Comparison of ENCODE assay signal across 8 cellular contexts in the genomic region with DNA sequence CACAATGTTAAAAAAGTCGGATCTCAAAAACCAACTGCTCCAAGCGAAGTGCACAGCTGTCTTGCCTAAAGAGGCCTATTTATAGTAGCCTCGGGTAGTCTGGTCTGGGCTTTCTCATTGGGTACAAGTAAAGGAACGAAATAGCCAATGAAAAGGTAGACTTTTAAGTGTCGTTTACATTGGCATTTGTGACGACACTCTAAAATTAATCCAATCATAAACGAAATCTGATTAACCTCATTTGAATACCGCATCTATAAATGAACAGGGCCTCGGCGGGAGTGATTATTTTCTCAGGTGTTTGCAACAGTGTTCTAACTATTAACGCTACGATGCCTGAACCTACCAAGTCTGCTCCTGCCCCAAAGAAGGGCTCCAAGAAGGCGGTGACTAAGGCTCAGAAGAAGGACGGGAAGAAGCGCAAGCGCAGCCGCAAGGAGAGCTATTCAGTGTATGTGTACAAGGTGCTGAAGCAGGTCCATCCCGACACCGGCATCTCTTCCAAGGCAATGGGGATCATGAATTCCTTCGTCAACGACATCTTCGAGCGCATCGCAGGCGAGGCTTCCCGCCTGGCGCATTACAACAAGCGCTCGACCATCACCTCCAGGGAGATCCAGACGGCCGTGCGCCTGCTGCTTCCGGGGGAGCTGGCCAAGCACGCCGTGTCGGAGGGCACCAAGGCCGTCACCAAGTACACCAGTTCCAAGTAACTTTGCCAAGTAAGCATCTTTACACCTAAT.
DNase-seq lines count a peak whose midpoint lies in the region; ATAC-seq and TF ChIP-seq lines count a peak whose summit lies in the region.

No MANE protein-coding gene starts in this region.

- H2AFZ ChIP-seq in Karpas-422 (ENCODE audit: low read length), result no peak overlapping the region

- DNase-seq in DMS79 treated with DMSO at 0.1 percent for 48 hours (lab: John Stamatoyannopoulos, UW) (peak; percentile 93), Karpas-422 (peak; percentile 97), RKO (ENCODE audit: low spot score) (peak; percentile 100), fibroblast of mammary gland (ENCODE audit: low read depth) (peak; percentile 98)
- DNase-seq in activated T-helper 2 cell treated with anti-CD3 and anti-CD28 coated beads, Interferon-gamma antibody, Interleukin-2, Interleukin-4, amounts not matched to agents 10 μg/mL and 5 μg/mL and 100 μg/mL, durations not matched to agents 14 hours and 24 hours and 36 hours (ENCODE audit: low spot score), result peak; percentile 90
- DNase-seq in naive thymus-derived CD4-positive, alpha-beta T cell, result peak; percentile 64 to 97 (median 94)
- DNase-seq in stimulated activated naive B cell treated with anti-CD40 and anti-IgM and Interleukin-4, amounts not matched to agents 10 μg/mL and 1 μg/mL and 100 μg/mL, for 72 hours, result peak; percentile 91

- CTCF ChIA-PET in naive thymus-derived CD4-positive, alpha-beta T cell (lab: Charles Lee), result interaction anchor here (0.5 to 5.7 kb wide), 18 partner anchors 13 to 132 kb away, joined by 3 to 70 read pairs (median 4); a partner anchor contains a TSS

- peak overlapping the region; percentile 83 for H3K9ac ChIP-seq in Karpas-422 (ENCODE audit: low read length)

- intact Hi-C loops in activated T-helper 2 cell treated with anti-CD3 and anti-CD28 coated beads, Interferon-gamma antibody, Interleukin-2, Interleukin-4, amounts not matched to agents 10 μg/mL and 5 μg/mL and 100 μg/mL, durations not matched to agents 14 hours and 24 hours and 36 hours (cut with micrococcal nuclease), result loop anchor here (1.0 to 5.0 kb wide), 11 partner anchors 13 to 1735 kb away; a partner anchor contains a TSS
- intact Hi-C loops in naive thymus-derived CD4-positive, alpha-beta T cell (cut with micrococcal nuclease), result loop anchor here (1.0 to 10.0 kb wide), 29 partner anchors 13 to 1977 kb away; a partner anchor contains a TSS

- no peaks in the 10 kb centered on the region for H3K27me3 ChIP-seq in Karpas-422 (ENCODE audit: low read length)
- no peaks in the 10 kb centered on the region for H3K27me3 ChIP-seq in naive thymus-derived CD4-positive, alpha-beta T cell (ENCODE audit: control insufficient read depth in 2 of 2, insufficient read depth in 2 of 2, low read length in 2 of 2)

- no peaks in the 10 kb centered on the region for H4K20me1 ChIP-seq in Karpas-422 (ENCODE audit: insufficient read depth, low read depth, low read length)

- H3K4me3 ChIP-seq in Karpas-422 (ENCODE audit: low read length) (peak overlapping the region; percentile 89), fibroblast of mammary gland (ENCODE audit: control insufficient read depth, low read depth, low read length) (peak overlapping the region; percentile 85)
- peak overlapping the region; percentile 82 for H3K4me3 ChIP-seq in naive thymus-derived CD4-positive, alpha-beta T cell (ENCODE audit: low read length)

- no peaks in the 10 kb centered on the region for H3K9me3 ChIP-seq in Karpas-422 (ENCODE audit: low read length)
- H3K9me3 ChIP-seq in naive thymus-derived CD4-positive, alpha-beta T cell (ENCODE audit: control insufficient read depth in 2 of 3, low read length in 3 of 3), result no peaks in the 10 kb centered on the region

- peaks cover 5% of the 10 kb centered on the region for H3K36me3 Mint-ChIP-seq in activated T-helper 2 cell treated with anti-CD3 and anti-CD28 coated beads, Interferon-gamma antibody, Interleukin-2, Interleukin-4, amounts not matched to agents 10 μg/mL and 5 μg/mL and 100 μg/mL, durations not matched to agents 14 hours and 24 hours and 36 hours (ENCODE audit: low read depth)
- peaks cover 0 to 12% (median 4%) of the 10 kb centered on the region in 5 donors for H3K36me3 Mint-ChIP-seq in naive thymus-derived CD4-positive, alpha-beta T cell
- H3K36me3 Mint-ChIP-seq in stimulated activated naive B cell treated with anti-CD40 and anti-IgM and Interleukin-4, amounts not matched to agents 10 μg/mL and 1 μg/mL and 100 μg/mL, for 72 hours, result peaks cover 38 to 41% of the 10 kb centered on the region in 2 donors

- H3K9me2 ChIP-seq in Karpas-422 (replicated peaks; ENCODE audit: insufficient read depth, low read length), result no peaks in the 10 kb centered on the region

- POLR2A ChIA-PET in naive thymus-derived CD4-positive, alpha-beta T cell (lab: Charles Lee), result interaction anchor here (0.6 to 20.9 kb wide), 62 partner anchors 11 to 1739 kb away, joined by 3 to 2611 read pairs (median 12); partner anchors contain the start of genes HFE, HMGN4 and RIPOR2

- peaks cover 38% of the 10 kb centered on the region for H3K4me1 ChIP-seq in Karpas-422 (ENCODE audit: low read length)
- peaks cover 23% of the 10 kb centered on the region in 2 donors for H3K4me1 ChIP-seq in naive thymus-derived CD4-positive, alpha-beta T cell (ENCODE audit: control insufficient read depth in 2 of 2, insufficient read depth in 2 of 2, low read length in 2 of 2)

- H3K27ac Mint-ChIP-seq in activated T-helper 2 cell treated with anti-CD3 and anti-CD28 coated beads, Interferon-gamma antibody, Interleukin-2, Interleukin-4, amounts not matched to agents 10 μg/mL and 5 μg/mL and 100 μg/mL, durations not matched to agents 14 hours and 24 hours and 36 hours, result peak overlapping the region; percentile 96
- peak overlapping the region; percentile 95 to 99 (median 98) for H3K27ac Mint-ChIP-seq in naive thymus-derived CD4-positive, alpha-beta T cell
- peak overlapping the region; percentile 100 for H3K27ac Mint-ChIP-seq in stimulated activated naive B cell treated with anti-CD40 and anti-IgM and Interleukin-4, amounts not matched to agents 10 μg/mL and 1 μg/mL and 100 μg/mL, for 72 hours

- H3K4me2 ChIP-seq in Karpas-422 (ENCODE audit: low read depth, low read length, poor library complexity, severe bottlenecking), result peak overlapping the region; percentile 96

- no peaks in the 10 kb centered on the region for H3K9me3 Mint-ChIP-seq in activated T-helper 2 cell treated with anti-CD3 and anti-CD28 coated beads, Interferon-gamma antibody, Interleukin-2, Interleukin-4, amounts not matched to agents 10 μg/mL and 5 μg/mL and 100 μg/mL, durations not matched to agents 14 hours and 24 hours and 36 hours
- H3K9me3 Mint-ChIP-seq in naive thymus-derived CD4-positive, alpha-beta T cell, result peaks cover 0 to 36% (median 0%) of the 10 kb centered on the region in 11 donors
- H3K9me3 Mint-ChIP-seq in stimulated activated naive B cell treated with anti-CD40 and anti-IgM and Interleukin-4, amounts not matched to agents 10 μg/mL and 1 μg/mL and 100 μg/mL, for 72 hours, result no peaks in the 10 kb centered on the region

- H3K79me2 ChIP-seq in Karpas-422 (ENCODE audit: low read length), result peaks cover 12% of the 10 kb centered on the region

- no peaks in the 10 kb centered on the region for H3K36me3 ChIP-seq in Karpas-422 (ENCODE audit: insufficient read depth, low read length)
- H3K36me3 ChIP-seq in naive thymus-derived CD4-positive, alpha-beta T cell (ENCODE audit: control insufficient read depth in 2 of 3, insufficient read depth in 3 of 3, low read length in 3 of 3), result no peaks in the 10 kb centered on the region

- ATAC-seq in GM21825 (IDR thresholded peaks at IDR 0.05; ENCODE audit: unreplicated experiment), result peak; percentile 50
- ATAC-seq in naive thymus-derived CD4-positive, alpha-beta T cell, result peak; percentile 82
- peak; percentile 70 to 74 for ATAC-seq in stimulated activated naive B cell treated with anti-CD40 and anti-IgM and Interleukin-4, amounts not matched to agents 10 μg/mL and 1 μg/mL and 100 μg/mL, for 72 hours (replicated peaks)

- no peak for TF ChIP-seq CTCF in fibroblast of mammary gland (conservative IDR thresholded peaks at IDR 0.05; ENCODE audit: control insufficient read depth, insufficient read depth, low read depth, low read length)

- H3K4me3 Mint-ChIP-seq in activated T-helper 2 cell treated with anti-CD3 and anti-CD28 coated beads, Interferon-gamma antibody, Interleukin-2, Interleukin-4, amounts not matched to agents 10 μg/mL and 5 μg/mL and 100 μg/mL, durations not matched to agents 14 hours and 24 hours and 36 hours (ENCODE audit: low read depth), result peak overlapping the region; percentile 90
- peak overlapping the region; percentile 96 to 100 (median 98) for H3K4me3 Mint-ChIP-seq in naive thymus-derived CD4-positive, alpha-beta T cell
- H3K4me3 Mint-ChIP-seq in stimulated activated naive B cell treated with anti-CD40 and anti-IgM and Interleukin-4, amounts not matched to agents 10 μg/mL and 1 μg/mL and 100 μg/mL, for 72 hours, result peak overlapping the region; percentile 83 to 92

- H3K27me3 Mint-ChIP-seq in activated T-helper 2 cell treated with anti-CD3 and anti-CD28 coated beads, Interferon-gamma antibody, Interleukin-2, Interleukin-4, amounts not matched to agents 10 μg/mL and 5 μg/mL and 100 μg/mL, durations not matched to agents 14 hours and 24 hours and 36 hours (ENCODE audit: low read depth), result no peaks in the 10 kb centered on the region
- H3K27me3 Mint-ChIP-seq in naive thymus-derived CD4-positive, alpha-beta T cell, result peaks cover 0 to 32% (median 0%) of the 10 kb centered on the region in 5 donors
- H3K27me3 Mint-ChIP-seq in stimulated activated naive B cell treated with anti-CD40 and anti-IgM and Interleukin-4, amounts not matched to agents 10 μg/mL and 1 μg/mL and 100 μg/mL, for 72 hours, result peaks cover 0 to 14% of the 10 kb centered on the region in 2 donors

- H3K4me1 Mint-ChIP-seq in activated T-helper 2 cell treated with anti-CD3 and anti-CD28 coated beads, Interferon-gamma antibody, Interleukin-2, Interleukin-4, amounts not matched to agents 10 μg/mL and 5 μg/mL and 100 μg/mL, durations not matched to agents 14 hours and 24 hours and 36 hours (ENCODE audit: low read depth), result peaks cover 47% of the 10 kb centered on the region
- H3K4me1 Mint-ChIP-seq in naive thymus-derived CD4-positive, alpha-beta T cell, result peaks cover 17 to 62% (median 42%) of the 10 kb centered on the region in 7 donors
- peaks cover 36 to 67% of the 10 kb centered on the region in 2 donors for H3K4me1 Mint-ChIP-seq in stimulated activated naive B cell treated with anti-CD40 and anti-IgM and Interleukin-4, amounts not matched to agents 10 μg/mL and 1 μg/mL and 100 μg/mL, for 72 hours

- H3K27ac ChIP-seq in Karpas-422 (ENCODE audit: low read length), result peak overlapping the region; percentile 89
- H3K27ac ChIP-seq in naive thymus-derived CD4-positive, alpha-beta T cell (ENCODE audit: low read depth, low read length), result peak overlapping the region; percentile 92

Comparison
In these comparisons a context has a peak if more than half of its experiments do, and no peak if none do; other contexts are left out.
1. Peak in every context shown above with its lines: DNase-seq, ATAC-seq, H3K4me3 ChIP-seq and H3K27ac ChIP-seq.